Comparison of ENCODE assay signal across 25 cellular contexts in the genomic region with DNA sequence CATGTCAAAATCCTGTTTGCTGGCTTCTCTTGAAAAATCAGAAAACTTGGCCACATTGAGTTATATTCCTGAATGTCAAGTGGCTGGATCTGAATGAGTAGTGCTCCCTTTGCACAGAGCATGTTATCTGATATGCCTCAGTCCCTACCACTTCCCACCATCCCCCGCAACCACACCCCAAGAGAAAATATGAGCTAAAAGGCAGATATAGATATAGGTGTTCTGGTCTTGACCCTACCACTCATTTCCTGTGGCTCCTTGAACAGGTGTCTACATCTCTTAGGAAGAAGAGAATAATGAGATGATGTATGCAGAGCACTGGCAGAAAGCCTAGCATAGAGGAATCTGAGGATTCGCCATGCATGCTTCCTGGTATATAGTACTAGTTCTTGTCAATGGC.
"Had no signal": no experiment of that assay in that cellular context is flagged by ENCODE, and none has a peak within 500 bp of the region (broad histone marks: within the 10 kb centered on the region; RNA-seq: fewer than 3 reads in every experiment).

No MANE protein-coding gene starts in this region.

- H3K4me3 ChIP-seq: breast epithelium, ovary, right lobe of liver, upper lobe of left lung, vagina had no signal

- H3K36me3 ChIP-seq: breast epithelium, ovary, right lobe of liver, upper lobe of left lung, vagina had no signal

- ATAC-seq: activated naive CD8-positive, alpha-beta T cell treated with anti-CD3 and anti-CD28 coated beads, Interleukin-2, amount 50 U/mL, for 24 hours; activated T-helper 17 cell treated with anti-CD3 and anti-CD28 coated beads, Interleukin-2, amount 50 U/mL, for 72 hours; esophagus mucosa; left colon; naive thymus-derived CD4-positive, alpha-beta T cell; right lobe of liver; stimulated activated effector memory CD8-positive, alpha-beta T cell treated with anti-CD3 and anti-CD28 coated beads, Interleukin-12 subunit alpha, Interleukin-12 subunit beta, amount 100 ng/mL, for 72 hours had no signal

- DNase-seq: activated CD4-positive, alpha-beta memory T cell treated with anti-CD3 and anti-CD28 coated beads, Interleukin-2, amount 10 ng/mL, durations not matched to agents 7 days and 5 days; activated CD4-positive, alpha-beta T cell treated with anti-CD3 and anti-CD28 coated beads, Interleukin-2, amount 10 ng/mL, durations not matched to agents 24 days and 14 days; activated CD4-positive, CD25-positive, alpha-beta regulatory T cell treated with anti-CD3 and anti-CD28 coated beads, Interleukin-2, amount 50 U/mL, for 72 hours; activated CD8-positive, alpha-beta memory T cell treated with anti-CD3 and anti-CD28 coated beads, Interleukin-2, amount 50 U/mL, for 48 hours; activated gamma-delta T cell treated with Interleukin-2 at 50 U/mL for 16 hours; activated naive CD8-positive, alpha-beta T cell treated with anti-CD3 and anti-CD28 coated beads, Interleukin-2, amount 50 U/mL, for 24 hours; activated T-cell treated with anti-CD3 and anti-CD28 coated beads, Interleukin-2, amount 50 U/mL, for 24 hours; endodermal cell; foreskin fibroblast; head of caudate nucleus; hippocampal formation; left colon; midbrain; naive thymus-derived CD4-positive, alpha-beta T cell; ovary; stimulated activated CD4-positive, alpha-beta T cell treated with anti-CD3 and anti-CD28 coated beads, Interleukin-4, amount 100 ng/mL, for 24 hours; substantia nigra; T1000; upper lobe of left lung had no signal

- H3K27me3 ChIP-seq: breast epithelium, ovary, right lobe of liver, upper lobe of left lung, vagina had no signal

- H3K27ac ChIP-seq: breast epithelium, ovary, right lobe of liver, upper lobe of left lung, vagina had no signal

- H3K9me3 ChIP-seq: breast epithelium, ovary, right lobe of liver, upper lobe of left lung, vagina had no signal

- H3K4me1 ChIP-seq: breast epithelium, vagina had no signal
